ENCODE assay signal across 8 cellular contexts in genomic region chr2:8488001-8488738, GRCh38.
A peak's percentile ranks its signal among the peaks of the same experiment; 100 is the strongest.
DNase-seq lines count a peak whose midpoint lies in the region; ATAC-seq and TF ChIP-seq lines count a peak whose summit lies in the region.

No MANE protein-coding gene starts in this region.

- DNase-seq in activated CD4-positive, CD25-positive, alpha-beta regulatory T cell treated with anti-CD3 and anti-CD28 coated beads, Interleukin-2, amount 50 U/mL, for 16 hours (ENCODE audit: low read depth, low spot score), result peak; percentile 36
- DNase-seq in stimulated activated CD4-positive, alpha-beta T cell treated with anti-CD3 and anti-CD28 coated beads, Interleukin-1b, Interleukin-23, amount 100 ng/mL, for 4 hours (ENCODE audit: low read depth in 2 of 2), result peak; percentile 33 to 47
- no peak for DNase-seq in NCI-H1436 (lab: John Stamatoyannopoulos, UW)
- no peak for DNase-seq in glutamatergic neuron
- no peak for DNase-seq in NCI-H446 (lab: John Stamatoyannopoulos, UW)

- TF ChIP-seq POLR2A in GM18505 (IDR thresholded peaks at IDR 0.05; ENCODE audit: borderline replicate concordance, extremely low read depth, insufficient read depth, insufficient read length), result no peak

- peaks cover 2% of the 10 kb centered on the region for H3K9me3 Mint-ChIP-seq in glutamatergic neuron (ENCODE audit: unreplicated experiment)

- no peak overlapping the region for H3K27ac Mint-ChIP-seq in glutamatergic neuron (ENCODE audit: unreplicated experiment)

- peaks cover 5% of the 10 kb centered on the region for H3K4me1 Mint-ChIP-seq in glutamatergic neuron (ENCODE audit: low read depth, unreplicated experiment)

- H3K4me3 Mint-ChIP-seq in glutamatergic neuron (ENCODE audit: unreplicated experiment), result no peak overlapping the region

- ATAC-seq in GM18505 (IDR thresholded peaks at IDR 0.05; ENCODE audit: unreplicated experiment), result peak; percentile 85
- ATAC-seq in HG02642 (IDR thresholded peaks at IDR 0.05; ENCODE audit: poor library complexity, unreplicated experiment), result peak; percentile 84

- H3K27ac ChIP-seq in cingulate gyrus (ENCODE audit: low read depth, low read length), result peak overlapping the region; percentile 89

- no peak for TF ChIP-seq CTCF in glutamatergic neuron (IDR thresholded peaks at IDR 0.05; ENCODE audit: partially characterized antibody, unreplicated experiment)

- peaks cover 2% of the 10 kb centered on the region for H3K27me3 Mint-ChIP-seq in glutamatergic neuron (ENCODE audit: unreplicated experiment)

- H3K36me3 Mint-ChIP-seq in glutamatergic neuron (ENCODE audit: unreplicated experiment), result no peaks in the 10 kb centered on the region

Comparison
In these comparisons a context has a peak if more than half of its experiments do, and no peak if none do; other contexts are left out.
1. DNase-seq: peak in activated CD4-positive, CD25-positive, alpha-beta regulatory T cell treated with anti-CD3 and anti-CD28 coated beads, Interleukin-2, amount 50 U/mL, for 16 hours (single experiment) and stimulated activated CD4-positive, alpha-beta T cell treated with anti-CD3 and anti-CD28 coated beads, Interleukin-1b, Interleukin-23, amount 100 ng/mL, for 4 hours (2 of 2); none in NCI-H1436 (single experiment), glutamatergic neuron (single experiment) and NCI-H446 (0 of 2).